Comparison of ENCODE assay signal across 11 cellular contexts in genomic region chr19:44745887-44746600, GRCh38. TPM values are rescaled to one million over a fixed set of nuclear protein-coding genes. Genes with fewer than 3 reads are reported as not detected.
DNase-seq lines count a peak whose midpoint lies in the region; ATAC-seq, FAIRE-seq and TF ChIP-seq lines count a peak whose summit lies in the region.
"Had no signal": no experiment of that assay in that cellular context is flagged by ENCODE, and none has a peak within 500 bp of the region (broad histone marks: within the 10 kb centered on the region; RNA-seq: fewer than 3 reads in every experiment).

No MANE protein-coding gene starts in this region.

- H2BK12ac ChIP-seq in H9 (ENCODE audit: insufficient read length, low read depth, low read length): no peak overlapping the region

- no peak overlapping the region for H3K14ac ChIP-seq in H9 (ENCODE audit: insufficient read depth, low read length)

- H2BK5ac ChIP-seq in H9 (ENCODE audit: insufficient read length, low read length): no peak overlapping the region

- no peak overlapping the region for H3T11ph ChIP-seq in H9 (ENCODE audit: low read length)

- H3K79me2 ChIP-seq in H9 (ENCODE audit: insufficient read depth, low read length): no peaks in the 10 kb centered on the region

- no peak overlapping the region for H3K23ac ChIP-seq in H9 (ENCODE audit: insufficient read length, low read depth, low read length)

- no peak for ATAC-seq in activated CD8-positive, alpha-beta T cell treated with anti-CD3 and anti-CD28 coated beads, Interleukin-2, amount 10 ng/mL, durations not matched to agents 7 days and 5 days

- intact Hi-C loops in Calu3 (cut with micrococcal nuclease; ENCODE audit: unreplicated experiment) (no loop called here), kidney (cut with DNase I) (no loop called here), posterior cingulate gyrus (cut with DNase I) (no loop called here)

- H3K4me1 Mint-ChIP-seq in Calu3 (ENCODE audit: low read depth, unreplicated experiment): peaks cover 73% of the 10 kb centered on the region
- peaks cover 54% of the 10 kb centered on the region for H3K4me1 Mint-ChIP-seq in activated CD8-positive, alpha-beta T cell treated with anti-CD3 and anti-CD28 coated beads, Interleukin-2, amount 10 ng/mL, durations not matched to agents 7 days and 5 days (ENCODE audit: low read depth)
- peaks cover 5 to 30% of the 10 kb centered on the region in 2 experiments for H3K4me1 Mint-ChIP-seq in H9

- H3K4me3 Mint-ChIP-seq in Calu3 (ENCODE audit: low read depth, unreplicated experiment): no peak overlapping the region
- peak overlapping the region; percentile 40 for H3K4me3 Mint-ChIP-seq in activated CD8-positive, alpha-beta T cell treated with anti-CD3 and anti-CD28 coated beads, Interleukin-2, amount 10 ng/mL, durations not matched to agents 7 days and 5 days
- H3K4me3 Mint-ChIP-seq in H9: peak overlapping the region in 1 of 2 experiments; percentile 59; a peak in 3 of 5 replicates

- H3K9me3 Mint-ChIP-seq in Calu3 (ENCODE audit: low read depth, unreplicated experiment) (no peaks in the 10 kb centered on the region), H9 (no peaks in the 10 kb centered on the region; a peak in 2 of 5 replicates)
- H3K9me3 Mint-ChIP-seq in activated CD8-positive, alpha-beta T cell treated with anti-CD3 and anti-CD28 coated beads, Interleukin-2, amount 10 ng/mL, durations not matched to agents 7 days and 5 days (ENCODE audit: insufficient read depth): no peaks in the 10 kb centered on the region

- no peak overlapping the region for H3K4ac ChIP-seq in H9 (ENCODE audit: low read depth, low read length)

- H2BK15ac ChIP-seq in H9 (ENCODE audit: low read depth, low read length): no peak overlapping the region

- FAIRE-seq in kidney (lab: Jason Lieb, UNC): no peak

- WGBS in H9 (ENCODE audit: extremely low coverage, insufficient read length, low lambda C conversion rate): no CpG with 5 or more reads among the region's 4 CpGs

- no peak overlapping the region for H4K8ac ChIP-seq in H9 (replicated peaks; ENCODE audit: insufficient read length, low read depth, low read length)

- TF ChIP-seq CTCF in Calu3 (IDR thresholded peaks at IDR 0.05; ENCODE audit: unreplicated experiment): no peak
- TF ChIP-seq CTCF in kidney (IDR thresholded peaks at IDR 0.05; ENCODE audit: borderline replicate concordance, extremely low read depth, insufficient read depth): no peak
- TF ChIP-seq CTCF in H9 (conservative IDR thresholded peaks at IDR 0.05): no peak
- no peak for TF ChIP-seq CTCF in WERI-Rb-1 (IDR thresholded peaks at IDR 0.05; ENCODE audit: low read depth, low read length)

- peaks cover 5% of the 10 kb centered on the region for H3K23me2 ChIP-seq in H9 (ENCODE audit: insufficient read length, low read depth, low read length, poor library complexity, severe bottlenecking)

- POLR2A ChIA-PET in activated CD8-positive, alpha-beta T cell treated with anti-CD3 and anti-CD28 coated beads, Interleukin-2, amount 10 ng/mL, durations not matched to agents 7 days and 5 days (lab: Charles Lee): no interaction called here

- no peaks in the 10 kb centered on the region for H3K27me3 Mint-ChIP-seq in Calu3 (ENCODE audit: unreplicated experiment)
- peaks cover 5% of the 10 kb centered on the region for H3K27me3 Mint-ChIP-seq in activated CD8-positive, alpha-beta T cell treated with anti-CD3 and anti-CD28 coated beads, Interleukin-2, amount 10 ng/mL, durations not matched to agents 7 days and 5 days (ENCODE audit: low read depth)
- peaks cover 70% of the 10 kb centered on the region for H3K27me3 Mint-ChIP-seq in H9 (ENCODE audit: low read depth)

- DNase-seq in Calu3: no peak
- DNase-seq in activated CD8-positive, alpha-beta T cell treated with anti-CD3 and anti-CD28 coated beads, Interleukin-2, amount 10 ng/mL, durations not matched to agents 7 days and 5 days: no peak
- DNase-seq in kidney: no peak
- no peak for DNase-seq in H9
- DNase-seq in COLO829 (ENCODE audit: low spot score): no peak
- DNase-seq in WERI-Rb-1: no peak
- no peak for DNase-seq in posterior cingulate gyrus
- DNase-seq: NCI-H1092 treated with DMSO at 0.1 percent for 48 hours, RPMI8226 had no signal

- CTCF ChIA-PET in Calu3 (lab: Charles Lee): no interaction called here
- CTCF ChIA-PET in activated CD8-positive, alpha-beta T cell treated with anti-CD3 and anti-CD28 coated beads, Interleukin-2, amount 10 ng/mL, durations not matched to agents 7 days and 5 days (lab: Charles Lee): interaction anchor here (3.7 kb wide), 1 partner anchor 22 kb away, joined by 21 read pairs; no protein-coding TSS in a partner anchor

- no peak overlapping the region for H2BK120ac ChIP-seq in H9 (ENCODE audit: low read depth, low read length, poor library complexity, severe bottlenecking)

- no peak overlapping the region for H2AK5ac ChIP-seq in H9 (ENCODE audit: insufficient read length, low read length)

- no peak overlapping the region for H3K4me3 ChIP-seq in kidney (ENCODE audit: low read length in 2 of 2)
- peak overlapping the region in 2 of 3 donors; percentile 6 to 51 for H3K4me3 ChIP-seq in skeletal muscle tissue (ENCODE audit: low read length in 3 of 3)
- H3K4me3 ChIP-seq in WERI-Rb-1 (ENCODE audit: low read depth, low read length): no peak overlapping the region

- no peak overlapping the region for H2AFZ ChIP-seq in H9 (ENCODE audit: low read length)

- H3K56ac ChIP-seq in H9 (ENCODE audit: insufficient read length, low read depth, low read length): no peak overlapping the region

- H3K36me3 ChIP-seq in kidney (ENCODE audit: control insufficient read depth in 1 of 2, insufficient read depth in 2 of 2, low read length in 2 of 2) (peaks cover 0 to under 1% of the 10 kb centered on the region in 2 donors), skeletal muscle tissue (ENCODE audit: control insufficient read depth in 3 of 3, insufficient read depth in 3 of 3, low read length in 3 of 3) (peaks cover 2 to 9% (median 4%) of the 10 kb centered on the region in 3 donors), WERI-Rb-1 (no peaks in the 10 kb centered on the region)

- peaks cover 23 to 34% of the 10 kb centered on the region in 2 donors for H3K4me1 ChIP-seq in kidney (ENCODE audit: control insufficient read depth in 1 of 2, insufficient read depth in 1 of 2, low read depth in 1 of 2, low read length in 2 of 2)
- peaks cover 52 to 64% (median 58%) of the 10 kb centered on the region in 3 donors for H3K4me1 ChIP-seq in skeletal muscle tissue (ENCODE audit: control insufficient read depth in 3 of 3, insufficient read depth in 3 of 3, low read length in 3 of 3)
- H3K4me1 ChIP-seq in H9 (ENCODE audit: insufficient read depth, low read length): no peaks in the 10 kb centered on the region; the same call in 1 of the 2 replicates

- H3K27ac ChIP-seq in kidney (ENCODE audit: low read depth in 2 of 2, low read length in 2 of 2): peak overlapping the region; percentile 88 to 96
- peak overlapping the region; percentile 93 for H3K27ac ChIP-seq in skeletal muscle tissue (ENCODE audit: low read depth, low read length)
- H3K27ac ChIP-seq in H9 (ENCODE audit: insufficient read length, low read depth, low read length): no peak overlapping the region
- H3K27ac ChIP-seq in WERI-Rb-1: no peak overlapping the region

- no peak overlapping the region for H3K18ac ChIP-seq in H9 (ENCODE audit: insufficient read length, low read depth, low read length)

- H3K9ac ChIP-seq in kidney (ENCODE audit: low read length in 2 of 2) (peak overlapping the region in 1 of 2 donors; percentile 19), skeletal muscle tissue (ENCODE audit: low read depth in 1 of 3, low read length in 3 of 3) (peak overlapping the region; percentile 40 to 65 (median 57)), H9 (ENCODE audit: extremely low read depth, insufficient read length, low read length) (no peak overlapping the region)

- no peak overlapping the region for H2BK20ac ChIP-seq in H9 (ENCODE audit: low read depth, low read length, poor library complexity, severe bottlenecking)

- H4K5ac ChIP-seq in H9 (ENCODE audit: insufficient read length, low read depth, low read length): no peak overlapping the region

- H4K91ac ChIP-seq in H9 (ENCODE audit: insufficient read length, low read depth, low read length): no peak overlapping the region

- H4K20me1 ChIP-seq in H9 (ENCODE audit: control insufficient read depth, insufficient read depth, insufficient read length): no peaks in the 10 kb centered on the region

- BruUV-seq in Calu3 (replicated peaks; lab: Mats Ljungman, UMichigan): no TSS peak

- H3K27me3 ChIP-seq in skeletal muscle tissue (ENCODE audit: control insufficient read depth in 3 of 3, insufficient read depth in 3 of 3, low read length in 3 of 3): no peaks in the 10 kb centered on the region
- H3K27me3 ChIP-seq in H9 (ENCODE audit: insufficient read depth, low read length): peaks cover 32% of the 10 kb centered on the region
- H3K27me3 ChIP-seq in WERI-Rb-1 (ENCODE audit: insufficient read depth, low read depth, severe bottlenecking): no peaks in the 10 kb centered on the region

- H3K27ac Mint-ChIP-seq in Calu3 (ENCODE audit: unreplicated experiment) (peak overlapping the region; percentile 81), H9 (no peak overlapping the region; a peak in 1 of 7 replicates)
- peak overlapping the region; percentile 50 for H3K27ac Mint-ChIP-seq in activated CD8-positive, alpha-beta T cell treated with anti-CD3 and anti-CD28 coated beads, Interleukin-2, amount 10 ng/mL, durations not matched to agents 7 days and 5 days

- H3K36me3 Mint-ChIP-seq in Calu3 (ENCODE audit: insufficient read depth, unreplicated experiment): peaks cover 68% of the 10 kb centered on the region
- H3K36me3 Mint-ChIP-seq in activated CD8-positive, alpha-beta T cell treated with anti-CD3 and anti-CD28 coated beads, Interleukin-2, amount 10 ng/mL, durations not matched to agents 7 days and 5 days (ENCODE audit: low read depth): peaks cover 14% of the 10 kb centered on the region
- H3K36me3 Mint-ChIP-seq in H9 (ENCODE audit: insufficient read depth in 1 of 3, low read depth in 3 of 3): no peaks in the 10 kb centered on the region

- no peaks in the 10 kb centered on the region for H3K79me1 ChIP-seq in H9 (ENCODE audit: insufficient read depth, low read depth, low read length, poor library complexity, severe bottlenecking)

- no peak overlapping the region for H3K4me2 ChIP-seq in H9 (ENCODE audit: insufficient read depth, insufficient read length, low read length)

- no peaks in the 10 kb centered on the region for H3K9me3 ChIP-seq in kidney (ENCODE audit: control insufficient read depth in 1 of 2, low read length in 2 of 2)
- H3K9me3 ChIP-seq in skeletal muscle tissue (ENCODE audit: control insufficient read depth in 3 of 3, low read length in 3 of 3): no peaks in the 10 kb centered on the region
- H3K9me3 ChIP-seq in H9 (ENCODE audit: control insufficient read depth, low read depth, low read length): no peaks in the 10 kb centered on the region
- H3K9me3 ChIP-seq in WERI-Rb-1 (ENCODE audit: severe bottlenecking): no peaks in the 10 kb centered on the region

RNA-seq across cellular contexts. Expression of gene BCL3, which starts 2.5 kb away (rescaled TPM):
- total RNA-seq in Calu3 (2022) (37.7 and 41.5 TPM in 2 replicates), kidney (86.8 TPM), skeletal muscle tissue (3.1 TPM), H9 (2021) (1.2 and 2.2 TPM in 2 replicates)
- 10 to 100 TPM; 22.4 to 25.1 TPM for total RNA-seq in activated CD8-positive, alpha-beta T cell treated with anti-CD3 and anti-CD28 coated beads, Interleukin-2, amount 10 ng/mL, durations not matched to agents 7 days and 5 days
- 23.2 TPM for polyA plus RNA-seq in kidney (ENCODE audit: insufficient read depth, low read depth, low replicate concordance)

RNA-seq across cellular contexts. Expression of gene CBLC, which starts 31.6 kb away (rescaled TPM):
- total RNA-seq in Calu3 (2022) (54.3 and 63.1 TPM in 2 replicates), kidney (11.5 TPM), skeletal muscle tissue (not detected), H9 (2021) (14.2 and 15.9 TPM in 2 replicates)
- total RNA-seq in activated CD8-positive, alpha-beta T cell treated with anti-CD3 and anti-CD28 coated beads, Interleukin-2, amount 10 ng/mL, durations not matched to agents 7 days and 5 days: not detected
- polyA plus RNA-seq in kidney (ENCODE audit: insufficient read depth, low read depth, low replicate concordance): 8.2 TPM
- total RNA-seq: G401 had no signal

RNA-seq across cellular contexts. Expression of gene CEACAM16, which starts 47.1 kb away (rescaled TPM):
- total RNA-seq in Calu3 (2022): 0.38 TPM in 1 of 2 replicates, not detected in the other
- total RNA-seq in activated CD8-positive, alpha-beta T cell treated with anti-CD3 and anti-CD28 coated beads, Interleukin-2, amount 10 ng/mL, durations not matched to agents 7 days and 5 days: not detected
- not detected for total RNA-seq in kidney
- polyA plus RNA-seq in kidney (ENCODE audit: insufficient read depth, low read depth, low replicate concordance): not detected
- total RNA-seq in skeletal muscle tissue: 1.0 TPM
- not detected in 2 replicates for total RNA-seq in H9 (2021)
- total RNA-seq: G401 had no signal

Comparison
In these comparisons a context has a peak if more than half of its experiments do, and no peak if none do; other contexts are left out.
1. H3K27ac Mint-ChIP-seq: peak in Calu3 (single experiment) and activated CD8-positive, alpha-beta T cell treated with anti-CD3 and anti-CD28 coated beads, Interleukin-2, amount 10 ng/mL, durations not matched to agents 7 days and 5 days (single experiment); none in H9 (0 of 3).
2. H3K27ac ChIP-seq: peak in kidney (2 of 2) and skeletal muscle tissue (single experiment); none in H9 (single experiment) and WERI-Rb-1 (single experiment).
3. H3K4me3 ChIP-seq: peak in skeletal muscle tissue (2 of 3); none in kidney (0 of 2) and WERI-Rb-1 (single experiment).
4. RNA of gene CBLC, which starts 31.6 kb away (total RNA-seq): 54.3 to 63.1 TPM in Calu3, 14.2 to 15.9 TPM in H9 and 11.5 TPM in kidney (single experiment); not detected in activated CD8-positive, alpha-beta T cell treated with anti-CD3 and anti-CD28 coated beads, Interleukin-2, amount 10 ng/mL, durations not matched to agents 7 days and 5 days and not detected in skeletal muscle tissue (single experiment); every median in the first group is over 10 times any median in the second.